ENCODE assay signal across 13 cellular contexts in genomic region chr15:79969175-79969574, GRCh38. TPM values are rescaled to one million over a fixed set of nuclear protein-coding genes. Genes with fewer than 3 reads are reported as not detected.
A peak's percentile ranks its signal among the peaks of the same experiment; 100 is the strongest.
DNase-seq lines count a peak whose midpoint lies in the region; ATAC-seq and TF ChIP-seq lines count a peak whose summit lies in the region.
"Had no signal": no experiment of that assay in that cellular context is flagged by ENCODE, and none has a peak within 500 bp of the region (broad histone marks: within the 10 kb centered on the region; RNA-seq: fewer than 3 reads in every experiment).

No MANE protein-coding gene starts in this region.

- H3K4me3 ChIP-seq in SU-DHL-6 (ENCODE audit: insufficient read depth, low read length, poor library complexity, severe bottlenecking), result no peak overlapping the region
- peak overlapping the region; percentile 56 for H3K4me3 ChIP-seq in effector memory CD4-positive, alpha-beta T cell (ENCODE audit: insufficient read depth, low read depth, low read length, poor library complexity, severe bottlenecking)
- H3K4me3 ChIP-seq: SJSA1 had no signal

- H4K20me1 ChIP-seq in SU-DHL-6 (ENCODE audit: low read depth, low read length), result no peaks in the 10 kb centered on the region

- no peak overlapping the region for H2AFZ ChIP-seq in SU-DHL-6 (ENCODE audit: low read depth, low read length, severe bottlenecking)

- H3K4me3 Mint-ChIP-seq in activated T-cell treated with anti-CD3 and anti-CD28 coated beads, Interleukin-2, amount 50 U/mL, for 4 hours, result peak overlapping the region; percentile 99
- peak overlapping the region; percentile 83 to 87 for H3K4me3 Mint-ChIP-seq in stimulated activated naive B cell treated with anti-CD40 and anti-IgM and Interleukin-4, amounts not matched to agents 10 μg/mL and 1 μg/mL and 100 μg/mL, for 72 hours
- H3K4me3 Mint-ChIP-seq: brain had no signal

- H3K27ac Mint-ChIP-seq in stimulated activated naive B cell treated with anti-CD40 and anti-IgM and Interleukin-4, amounts not matched to agents 10 μg/mL and 1 μg/mL and 100 μg/mL, for 72 hours, result peak overlapping the region; percentile 84
- H3K27ac Mint-ChIP-seq: brain had no signal

- H3K79me2 ChIP-seq in SU-DHL-6 (ENCODE audit: insufficient read depth, low read length), result no peaks in the 10 kb centered on the region

- ATAC-seq in activated T-cell treated with anti-CD3 and anti-CD28 coated beads, Interleukin-2, amount 50 U/mL, for 4 hours, result no peak
- no peak for ATAC-seq in stimulated activated naive B cell treated with anti-CD40 and anti-IgM and Interleukin-4, amounts not matched to agents 10 μg/mL and 1 μg/mL and 100 μg/mL, for 72 hours (replicated peaks)

- H3F3A ChIP-seq in SU-DHL-6 (ENCODE audit: insufficient read depth), result no peaks in the 10 kb centered on the region

- peak overlapping the region; percentile 18 for H3K4me2 ChIP-seq in SU-DHL-6 (ENCODE audit: low read depth, low read length, poor library complexity, severe bottlenecking)

- H3K9me3 ChIP-seq in SU-DHL-6 (ENCODE audit: insufficient read depth, low read length), result no peaks in the 10 kb centered on the region
- H3K9me3 ChIP-seq in effector memory CD4-positive, alpha-beta T cell (ENCODE audit: control insufficient read depth, low read length), result no peaks in the 10 kb centered on the region
- H3K9me3 ChIP-seq: SJSA1 had no signal

- no peaks in the 10 kb centered on the region for H3K36me3 ChIP-seq in SU-DHL-6 (ENCODE audit: low read length)
- no peaks in the 10 kb centered on the region for H3K36me3 ChIP-seq in effector memory CD4-positive, alpha-beta T cell (ENCODE audit: control insufficient read depth, insufficient read depth, low read length)
- H3K36me3 ChIP-seq: SJSA1 had no signal

- no peak for DNase-seq in activated T-cell treated with anti-CD3 and anti-CD28 coated beads, Interleukin-2, amount 50 U/mL, for 4 hours
- DNase-seq in activated T-cell treated with anti-CD3 and anti-CD28 coated beads for 4 hours, result no peak
- DNase-seq in effector memory CD4-positive, alpha-beta T cell, result no peak
- DNase-seq in stimulated activated naive B cell treated with anti-CD40 and anti-IgM and Interleukin-4, amounts not matched to agents 10 μg/mL and 1 μg/mL and 100 μg/mL, for 72 hours, result no peak
- no peak for DNase-seq in hypothalamus (lab: John Stamatoyannopoulos, UW)
- no peak for DNase-seq in GF-D8 (lab: John Stamatoyannopoulos, UW)
- no peak for DNase-seq in stimulated activated CD4-positive, alpha-beta T cell treated with anti-CD3 and anti-CD28 coated beads, Interleukin-4, amount 100 ng/mL, for 24 hours
- DNase-seq: mammary epithelial cell, occipital lobe, substantia nigra had no signal

- no peaks in the 10 kb centered on the region for H3K9me3 Mint-ChIP-seq in activated T-cell treated with anti-CD3 and anti-CD28 coated beads, Interleukin-2, amount 50 U/mL, for 4 hours
- H3K9me3 Mint-ChIP-seq in stimulated activated naive B cell treated with anti-CD40 and anti-IgM and Interleukin-4, amounts not matched to agents 10 μg/mL and 1 μg/mL and 100 μg/mL, for 72 hours, result peaks cover 2 to 7% of the 10 kb centered on the region in 2 donors
- H3K9me3 Mint-ChIP-seq: brain had no signal

- no peaks in the 10 kb centered on the region for H3K27me3 ChIP-seq in SU-DHL-6 (ENCODE audit: low read length)
- no peaks in the 10 kb centered on the region for H3K27me3 ChIP-seq in effector memory CD4-positive, alpha-beta T cell (replicated peaks; ENCODE audit: control insufficient read depth, insufficient read depth, low read length, poor library complexity, severe bottlenecking)
- H3K27me3 ChIP-seq: SJSA1 had no signal

- H3K4me1 Mint-ChIP-seq in activated T-cell treated with anti-CD3 and anti-CD28 coated beads, Interleukin-2, amount 50 U/mL, for 4 hours (ENCODE audit: low read depth), result peaks cover 64% of the 10 kb centered on the region
- peaks cover 36 to 64% of the 10 kb centered on the region in 2 donors for H3K4me1 Mint-ChIP-seq in stimulated activated naive B cell treated with anti-CD40 and anti-IgM and Interleukin-4, amounts not matched to agents 10 μg/mL and 1 μg/mL and 100 μg/mL, for 72 hours
- H3K4me1 Mint-ChIP-seq: brain had no signal

- H3K27ac ChIP-seq in SU-DHL-6 (ENCODE audit: low read depth, low read length), result no peak overlapping the region
- peak overlapping the region; percentile 53 for H3K27ac ChIP-seq in effector memory CD4-positive, alpha-beta T cell (ENCODE audit: insufficient read depth, low read length, poor library complexity, severe bottlenecking)
- H3K27ac ChIP-seq: SJSA1 had no signal

- H3K9me2 ChIP-seq in SU-DHL-6 (replicated peaks; ENCODE audit: insufficient read depth, low read length), result no peaks in the 10 kb centered on the region

- no peaks in the 10 kb centered on the region for H3K27me3 Mint-ChIP-seq in activated T-cell treated with anti-CD3 and anti-CD28 coated beads, Interleukin-2, amount 50 U/mL, for 4 hours (ENCODE audit: low read depth)
- H3K27me3 Mint-ChIP-seq in stimulated activated naive B cell treated with anti-CD40 and anti-IgM and Interleukin-4, amounts not matched to agents 10 μg/mL and 1 μg/mL and 100 μg/mL, for 72 hours, result no peaks in the 10 kb centered on the region

- H3K4me1 ChIP-seq in effector memory CD4-positive, alpha-beta T cell (ENCODE audit: control insufficient read depth, insufficient read depth, low read length, poor library complexity, severe bottlenecking), result peaks cover 20% of the 10 kb centered on the region

- no peak overlapping the region for H3K9ac ChIP-seq in SU-DHL-6 (ENCODE audit: low read length)

- no peak for TF ChIP-seq CTCF in SU-DHL-6 (IDR thresholded peaks at IDR 0.05; ENCODE audit: insufficient read depth, low read length, poor library complexity, severe bottlenecking)

- H3K36me3 Mint-ChIP-seq in activated T-cell treated with anti-CD3 and anti-CD28 coated beads, Interleukin-2, amount 50 U/mL, for 4 hours (ENCODE audit: insufficient read depth), result peaks cover 40% of the 10 kb centered on the region
- H3K36me3 Mint-ChIP-seq in stimulated activated naive B cell treated with anti-CD40 and anti-IgM and Interleukin-4, amounts not matched to agents 10 μg/mL and 1 μg/mL and 100 μg/mL, for 72 hours, result peaks cover 33 to 47% of the 10 kb centered on the region in 2 donors
- H3K36me3 Mint-ChIP-seq: brain had no signal

RNA-seq across cellular contexts. Expression of gene BCL2A1, which starts 1.8 kb away (rescaled TPM):
- total RNA-seq in activated T-cell treated with anti-CD3 and anti-CD28 coated beads, Interleukin-2, amount 50 U/mL, for 4 hours, result 100 to 1,000 TPM; 274 to 308 (median 298) TPM
